In genomic region chr12:22709292-22709691, GRCh38 we compare ENCODE assay signal across 8 cellular contexts.
DNase-seq lines count a peak whose midpoint lies in the region; ATAC-seq, FAIRE-seq and TF ChIP-seq lines count a peak whose summit lies in the region.

No MANE protein-coding gene starts in this region.

- POLR2A ChIA-PET in AG04450 (lab: Yijun Ruan, JAX) = no interaction called here

- TF ChIP-seq CTCF in AG04450 (IDR thresholded peaks at IDR 0.05; ENCODE audit: low read depth, low read length) (peak; percentile 38; the same call in 1 of the 2 replicates), keratinocyte (optimal IDR thresholded peaks at IDR 0.05 in 1 of 3, IDR thresholded peaks at IDR 0.05 in 1 of 3, conservative IDR thresholded peaks at IDR 0.05 in 1 of 3; ENCODE audit: extremely low read depth in 1 of 3, insufficient read depth in 2 of 3, low read length in 3 of 3) (peak in 2 of 3 experiments; percentile 25 to 45), left lung (IDR thresholded peaks at IDR 0.05) (peak in 1 of 2 donors; percentile 28)

- no peak overlapping the region for H3K4me3 ChIP-seq in AG04450 (ENCODE audit: low read depth, low read length)
- no peak overlapping the region for H3K4me3 ChIP-seq in keratinocyte (ENCODE audit: control insufficient read depth in 2 of 3, extremely low read depth in 1 of 3, insufficient read depth in 2 of 3, low read depth in 1 of 3, low read length in 3 of 3)
- H3K4me3 ChIP-seq in left lung = no peak overlapping the region

- H3K36me3 ChIP-seq in keratinocyte (ENCODE audit: control insufficient read depth in 2 of 2, extremely low read depth in 1 of 2, insufficient read depth in 2 of 2, low read length in 2 of 2) (no peaks in the 10 kb centered on the region), left lung (no peaks in the 10 kb centered on the region)

- H4K20me1 ChIP-seq in keratinocyte (ENCODE audit: control insufficient read depth, extremely low read depth, insufficient read depth, low read length) = no peaks in the 10 kb centered on the region

- no peak overlapping the region for H2AFZ ChIP-seq in keratinocyte (ENCODE audit: control insufficient read depth, low read length)

- no peak for FAIRE-seq in keratinocyte (lab: Jason Lieb, UNC)

- H3K9ac ChIP-seq in keratinocyte (ENCODE audit: control insufficient read depth, extremely low read depth, insufficient read depth, low read length) = no peak overlapping the region

- H3K4me1 ChIP-seq in keratinocyte (ENCODE audit: control insufficient read depth, extremely low read depth, insufficient read depth, low read length) (no peaks in the 10 kb centered on the region), left lung (no peaks in the 10 kb centered on the region)

- intact Hi-C loops in left lung (cut with DNase I) = no loop called here

- peak; percentile 79 for ATAC-seq in GM18868 (IDR thresholded peaks at IDR 0.05; ENCODE audit: unreplicated experiment)
- ATAC-seq in left lung = no peak

- CTCF ChIA-PET in AG04450 (lab: Charles Lee) = interaction anchor here (0.6 to 0.9 kb wide), 3 partner anchors 22 to 350 kb away, joined by 3 to 4 read pairs (median 4); no protein-coding TSS in a partner anchor

- H3K27ac ChIP-seq in AG04450 (ENCODE audit: low read depth, low read length) (no peak overlapping the region), keratinocyte (ENCODE audit: control insufficient read depth, insufficient read depth, low read length) (no peak overlapping the region), left lung (no peak overlapping the region)

- no peaks in the 10 kb centered on the region for H3K9me3 ChIP-seq in AG04450 (ENCODE audit: control insufficient read depth, insufficient read depth, low read length)
- no peaks in the 10 kb centered on the region for H3K9me3 ChIP-seq in keratinocyte (ENCODE audit: control insufficient read depth, low read depth, low read length)
- H3K9me3 ChIP-seq in left lung = no peaks in the 10 kb centered on the region

- H3K79me2 ChIP-seq in keratinocyte (ENCODE audit: control insufficient read depth, insufficient read depth, low read length) = no peaks in the 10 kb centered on the region

- H3K27me3 ChIP-seq in AG04450 (ENCODE audit: control insufficient read depth, insufficient read depth, low read length) (no peaks in the 10 kb centered on the region), keratinocyte (ENCODE audit: control insufficient read depth, extremely low read depth, insufficient read depth, low read length) (no peaks in the 10 kb centered on the region), left lung (no peaks in the 10 kb centered on the region)

- H3K9me1 ChIP-seq in keratinocyte (ENCODE audit: control insufficient read depth, extremely low read depth, insufficient read depth, low read length) = no peaks in the 10 kb centered on the region

- dilution Hi-C loops in keratinocyte (cut with MboI; ENCODE audit: extremely low pct_ligation_motif_present, low sequenced_read_pairs) = no loop called here

- DNase-seq in AG04450 (ENCODE audit: low read depth, low spot score) (no peak), HuH-7 (ENCODE audit: low spot score) (peak; percentile 52), RPMI8226 (peak; percentile 46), keratinocyte (ENCODE audit: low read depth, low spot score) (no peak), C1 segment of cervical spinal cord (lab: John Stamatoyannopoulos, UW) (no peak), left lung (no peak), UCSD-AML1 (lab: John Stamatoyannopoulos, UW; ENCODE audit: unreplicated experiment) (no peak)

- H3K4me2 ChIP-seq in keratinocyte (ENCODE audit: control insufficient read depth, extremely low read depth, insufficient read depth, low read depth, low read length) = no peak overlapping the region

Comparison
In these comparisons a context has a peak if more than half of its experiments do, and no peak if none do; other contexts are left out.
1. DNase-seq: peak in HuH-7 (single experiment) and RPMI8226 (single experiment); none in AG04450 (single experiment), keratinocyte (single experiment), C1 segment of cervical spinal cord (0 of 14), left lung (0 of 2) and UCSD-AML1 (single experiment).